Comparison of ENCODE assay signal across 8 cellular contexts in the genomic region with DNA sequence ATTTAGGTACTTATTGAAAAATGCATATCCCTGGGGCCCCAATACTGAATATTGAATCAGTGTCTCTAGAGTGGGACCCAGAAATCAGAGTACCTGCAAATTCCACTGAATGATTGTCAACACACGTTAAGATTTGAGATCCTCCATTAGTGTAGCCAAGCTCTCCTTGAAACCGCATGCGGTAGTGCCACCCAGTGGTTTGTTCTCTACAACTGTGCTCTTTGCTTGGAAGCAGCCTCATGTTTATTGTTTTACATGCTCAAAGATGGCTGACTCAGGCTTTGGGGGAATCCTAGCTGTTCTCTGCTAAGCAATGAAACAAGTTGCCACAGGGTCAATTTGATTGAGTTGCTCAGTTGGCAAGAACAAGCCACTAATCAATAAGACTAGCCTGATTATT.
A peak's percentile ranks its signal among the peaks of the same experiment; 100 is the strongest.
DNase-seq lines count a peak whose midpoint lies in the region; ATAC-seq and TF ChIP-seq lines count a peak whose summit lies in the region.

No MANE protein-coding gene starts in this region.

- no peak overlapping the region for H3K27ac Mint-ChIP-seq in CD14-positive monocyte

- no peak for TF ChIP-seq POLR2A in esophagus squamous epithelium (IDR thresholded peaks at IDR 0.05)
- TF ChIP-seq POLR2A in ovary (IDR thresholded peaks at IDR 0.05) = no peak

- no peak for TF ChIP-seq EP300 in ovary (IDR thresholded peaks at IDR 0.05)

- peak; percentile 51 for DNase-seq in CD14-positive monocyte (ENCODE audit: low spot score)
- peak; percentile 26 for DNase-seq in HS-27A (ENCODE audit: low read depth)
- DNase-seq in SHP77 treated with DMSO at 0.1 percent for 48 hours (lab: John Stamatoyannopoulos, UW) = peak; percentile 15
- no peak for DNase-seq in esophagus squamous epithelium (lab: John Stamatoyannopoulos, UW)
- DNase-seq in ovary = peak; percentile 14 to 56 (median 37)
- no peak for DNase-seq in NCI-H2171 treated with DMSO at 0.1 percent for 48 hours (lab: John Stamatoyannopoulos, UW)
- no peak for DNase-seq in NCI-H1694 treated with DMSO at 0.1 percent for 48 hours (lab: John Stamatoyannopoulos, UW)

- H3K27me3 Mint-ChIP-seq in CD14-positive monocyte (ENCODE audit: low read depth in 3 of 3) = peaks cover 0 to 2% (median 0%) of the 10 kb centered on the region in 3 donors

- H3K9me3 Mint-ChIP-seq in CD14-positive monocyte = peaks cover 0 to 12% (median 6%) of the 10 kb centered on the region in 7 donors

- H3K4me3 ChIP-seq in esophagus squamous epithelium (no peak overlapping the region), ovary (no peak overlapping the region)

- H3K27me3 ChIP-seq in esophagus squamous epithelium (no peaks in the 10 kb centered on the region), ovary (no peaks in the 10 kb centered on the region)

- H3K9me3 ChIP-seq in esophagus squamous epithelium (peaks cover 0 to 9% (median 0%) of the 10 kb centered on the region in 3 donors), ovary (no peaks in the 10 kb centered on the region)

- peaks cover 11% of the 10 kb centered on the region for H3K4me1 Mint-ChIP-seq in CD14-positive monocyte

- H3K36me3 ChIP-seq in esophagus squamous epithelium = no peaks in the 10 kb centered on the region
- H3K36me3 ChIP-seq in ovary = no peaks in the 10 kb centered on the region

- TF ChIP-seq CTCF in CD14-positive monocyte (IDR thresholded peaks at IDR 0.05) (peak; percentile 65), esophagus squamous epithelium (IDR thresholded peaks at IDR 0.05) (peak in 5 of 6 experiments; percentile 26 to 60 (median 32)), ovary (IDR thresholded peaks at IDR 0.05) (no peak)

- peak; percentile 76 for ATAC-seq in GM19023 (IDR thresholded peaks at IDR 0.05; ENCODE audit: unreplicated experiment)

- no peak overlapping the region for H3K4me3 Mint-ChIP-seq in CD14-positive monocyte

- H3K4me1 ChIP-seq in esophagus squamous epithelium = no peaks in the 10 kb centered on the region
- H3K4me1 ChIP-seq in ovary (ENCODE audit: insufficient read depth) = no peaks in the 10 kb centered on the region

- H3K27ac ChIP-seq in esophagus squamous epithelium (no peak overlapping the region), ovary (no peak overlapping the region)

- WGBS in esophagus squamous epithelium, 2 donors = 50 to 52% methylated on average over 2 to 3 of the region's 3 CpGs
- 59 to 66% (median 61%) methylated on average over 3 of the region's 3 CpGs for WGBS in ovary, 3 donors

- no peaks in the 10 kb centered on the region for H3K36me3 Mint-ChIP-seq in CD14-positive monocyte

- intact Hi-C loops in CD14-positive monocyte (cut with micrococcal nuclease) (loop anchor here (5.0 kb wide), 2 partner anchors 1335 to 1345 kb away; no protein-coding TSS in a partner anchor), esophagus squamous epithelium (cut with DNase I) (no loop called here), ovary (cut with DNase I) (no loop called here)

Comparison
In these comparisons a context has a peak if more than half of its experiments do, and no peak if none do; other contexts are left out.
1. DNase-seq: peak in CD14-positive monocyte (single experiment), HS-27A (single experiment), SHP77 treated with DMSO at 0.1 percent for 48 hours (single experiment) and ovary (5 of 5); none in esophagus squamous epithelium (single experiment), NCI-H2171 treated with DMSO at 0.1 percent for 48 hours (single experiment) and NCI-H1694 treated with DMSO at 0.1 percent for 48 hours (single experiment).
2. CTCF ChIP-seq: peak in CD14-positive monocyte (single experiment) and esophagus squamous epithelium (5 of 6); none in ovary (0 of 3).
3. intact Hi-C loops: an anchor here in CD14-positive monocyte (5.0 kb wide); none called in esophagus squamous epithelium and ovary.